ENCODE assay signal across 9 cellular contexts in the genomic region with DNA sequence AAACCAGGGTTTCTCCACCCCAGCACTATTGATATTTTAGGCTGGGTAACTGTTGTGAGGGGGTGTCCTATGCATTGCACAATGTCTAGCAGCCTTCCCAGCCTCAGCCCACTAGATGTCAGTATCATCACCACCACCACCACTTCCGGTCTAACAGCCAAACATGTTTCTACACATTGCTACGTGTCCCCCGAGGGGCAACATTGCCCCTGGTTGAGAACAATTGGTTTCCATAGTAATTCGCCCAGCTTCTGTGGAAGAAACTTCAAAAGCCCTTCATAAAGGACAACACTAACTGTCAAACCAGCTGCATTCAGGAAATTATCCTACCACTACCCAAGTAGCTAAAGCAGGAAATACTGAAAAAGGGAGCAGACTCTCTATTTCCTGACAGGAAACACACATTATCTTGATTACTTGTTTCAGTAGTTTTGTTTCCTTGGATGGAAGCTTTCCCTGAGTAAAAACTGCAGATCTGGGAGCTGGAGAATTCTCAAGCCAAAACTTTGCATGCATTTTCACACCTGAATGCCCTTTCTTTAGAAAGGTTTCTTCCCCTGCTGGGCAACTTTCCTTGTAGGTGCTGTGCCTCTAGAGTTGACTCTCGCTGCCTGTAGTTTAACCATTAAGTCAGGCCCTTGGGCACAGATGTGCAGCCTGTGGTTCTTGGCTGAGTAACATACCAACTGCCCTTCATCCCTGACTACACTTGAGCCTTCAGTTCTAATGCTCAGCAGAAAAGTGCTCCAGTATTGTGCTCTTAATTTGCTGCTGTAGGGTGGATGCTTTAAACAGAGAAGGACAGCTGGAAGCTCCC. TPM values are rescaled to one million over a fixed set of nuclear protein-coding genes. Genes with fewer than 3 reads are reported as not detected.
DNase-seq lines count a peak whose midpoint lies in the region; ATAC-seq and TF ChIP-seq lines count a peak whose summit lies in the region.
"Had no signal": no experiment of that assay in that cellular context is flagged by ENCODE, and none has a peak within 500 bp of the region (broad histone marks: within the 10 kb centered on the region; RNA-seq: fewer than 3 reads in every experiment).

No MANE protein-coding gene starts in this region.

- H3K27me3 ChIP-seq in BLaER1 (no peaks in the 10 kb centered on the region), skeletal muscle tissue (ENCODE audit: control insufficient read depth in 3 of 3, insufficient read depth in 3 of 3, low read length in 3 of 3) (no peaks in the 10 kb centered on the region)

- H3K9me3 ChIP-seq in BLaER1 (0 out of 2 replicates have a peak, but pooled peaks cover 6% of the 10 kb centered on the region), OCI-LY7 (ENCODE audit: low read length) (no peaks in the 10 kb centered on the region), skeletal muscle tissue (ENCODE audit: control insufficient read depth in 3 of 3, low read length in 3 of 3) (no peaks in the 10 kb centered on the region)

- intact Hi-C loops in OCI-LY7 (cut with micrococcal nuclease; ENCODE audit: unreplicated experiment), result loop anchor here (5.0 to 10.0 kb wide), 2 partner anchors 199 to 331 kb away; no protein-coding TSS in a partner anchor

- H3K9me2 ChIP-seq in OCI-LY7 (ENCODE audit: insufficient read depth, low read length), result no peaks in the 10 kb centered on the region

- peak overlapping the region; percentile 94 for H3K27ac ChIP-seq in BLaER1
- H3K27ac ChIP-seq in OCI-LY7 (ENCODE audit: low read depth, low read length, poor library complexity, severe bottlenecking), result no peak overlapping the region
- no peak overlapping the region for H3K27ac ChIP-seq in skeletal muscle tissue (ENCODE audit: low read depth, low read length)

- no peaks in the 10 kb centered on the region for H3K79me2 ChIP-seq in OCI-LY7 (ENCODE audit: insufficient read depth, low read depth, low read length)

- BruUV-seq in OCI-LY7 (replicated peaks; lab: Mats Ljungman, UMichigan), result no TSS peak

- peak overlapping the region; percentile 98 for H2AFZ ChIP-seq in OCI-LY7 (ENCODE audit: low read length)

- no peaks in the 10 kb centered on the region for H4K20me1 ChIP-seq in BLaER1
- no peaks in the 10 kb centered on the region for H4K20me1 ChIP-seq in OCI-LY7 (ENCODE audit: insufficient read depth, low read length)

- ATAC-seq in GM19023 (IDR thresholded peaks at IDR 0.05; ENCODE audit: unreplicated experiment), result peak; percentile 99
- peak; percentile 99 for ATAC-seq in HG03135 (IDR thresholded peaks at IDR 0.05; ENCODE audit: unreplicated experiment)

- H3K4me3 ChIP-seq in BLaER1 (peak overlapping the region; percentile 53), OCI-LY7 (ENCODE audit: low read depth, low read length, poor library complexity, severe bottlenecking) (no peak overlapping the region), skeletal muscle tissue (ENCODE audit: low read length in 3 of 3) (peak overlapping the region; percentile 32 to 55 (median 52))

- H3K4me2 ChIP-seq in BLaER1 (peak overlapping the region; percentile 85), OCI-LY7 (ENCODE audit: low read length) (peak overlapping the region; percentile 45)

- TF ChIP-seq CTCF in OCI-LY7 (conservative IDR thresholded peaks at IDR 0.05; ENCODE audit: low read length), result peak; percentile 91

- H3K36me3 ChIP-seq in BLaER1, result no peaks in the 10 kb centered on the region
- H3K36me3 ChIP-seq in OCI-LY7 (ENCODE audit: insufficient read depth, low read length), result no peaks in the 10 kb centered on the region
- no peaks in the 10 kb centered on the region for H3K36me3 ChIP-seq in skeletal muscle tissue (ENCODE audit: control insufficient read depth in 3 of 3, insufficient read depth in 3 of 3, low read length in 3 of 3)

- peak; percentile 81 for DNase-seq in OCI-LY7 (ENCODE audit: low spot score)
- DNase-seq in activated T-cell treated with anti-CD3 and anti-CD28 coated beads, Interleukin-2, amount 50 U/mL, for 48 hours, result peak; percentile 68 to 74
- DNase-seq in glomerular visceral epithelial cell (ENCODE audit: extremely low spot score), result peak; percentile 67
- DNase-seq in NCI-H2107 (lab: John Stamatoyannopoulos, UW), result no peak

- H3K9ac ChIP-seq in BLaER1, result peak overlapping the region; percentile 66
- H3K9ac ChIP-seq in skeletal muscle tissue (ENCODE audit: low read depth in 1 of 3, low read length in 3 of 3), result no peak overlapping the region

- POLR2A ChIA-PET in OCI-LY7 (lab: Charles Lee), result interaction anchor here (0.7 to 1.2 kb wide), 6 partner anchors 12 to 323 kb away, joined by 3 to 4 read pairs (median 3); a partner anchor contains a TSS

- CTCF ChIA-PET in OCI-LY7 (lab: Charles Lee; ENCODE audit: unreplicated experiment), result no interaction called here

- H3K4me1 ChIP-seq in BLaER1, result peaks cover 82% of the 10 kb centered on the region
- H3K4me1 ChIP-seq in OCI-LY7 (ENCODE audit: insufficient read depth, low read length, poor library complexity, severe bottlenecking), result peaks cover 7% of the 10 kb centered on the region
- H3K4me1 ChIP-seq in skeletal muscle tissue (ENCODE audit: control insufficient read depth in 3 of 3, insufficient read depth in 3 of 3, low read length in 3 of 3), result peaks cover 0 to 7% (median 0%) of the 10 kb centered on the region in 3 donors

RNA-seq across cellular contexts. Expression of a gene that starts 23.6 kb away (rescaled TPM):
- not detected in 2 replicates for total RNA-seq in OCI-LY7 (2014; rRNA removed; shearing (Covaris generic))
- total RNA-seq in OCI-LY7 (2022) (not detected in 2 replicates), skeletal muscle tissue (38.6 TPM)
- total RNA-seq: T-helper 2 cell treated with Interferon-gamma antibody and Interleukin-4, amounts not matched to agents 100 ng/mL and 5 ng/mL, for 36 hours had no signal

Comparison
In these comparisons a context has a peak if more than half of its experiments do, and no peak if none do; other contexts are left out.
1. RNA of a gene that starts 23.6 kb away (total RNA-seq): 38.6 TPM in skeletal muscle tissue (single experiment); not detected in OCI-LY7; every median in the first group is over 10 times any median in the second.